2 cellular contexts compared by ENCODE assay signal in the genomic region with DNA sequence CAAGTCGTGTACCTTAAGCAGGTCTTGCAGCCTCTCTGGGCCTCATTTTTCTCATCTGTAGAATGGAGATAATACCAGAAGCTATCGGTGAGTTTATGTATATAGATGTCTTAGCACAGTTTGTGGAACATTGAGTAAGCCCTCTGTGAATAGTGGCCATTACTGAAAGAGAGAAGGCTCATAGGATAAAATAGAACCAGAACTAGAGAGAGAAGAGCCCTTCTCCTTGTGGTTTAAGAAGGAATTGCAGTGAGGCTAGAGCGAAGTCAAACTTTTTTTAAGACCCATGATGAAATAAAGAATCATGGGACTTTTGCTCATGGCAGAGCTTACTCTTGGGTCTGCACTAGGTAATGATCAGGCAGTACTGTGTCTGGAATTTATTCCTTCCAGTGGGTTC.
TF ChIP-seq lines count a peak whose summit lies in the region.

No MANE protein-coding gene starts in this region.

TF ChIP-seq in HepG2, 621 proteins besides CTCF, POLR2A, EP300 and RAD21:
- TF ChIP-seq ZNF629 (CRISPR knock-in tag; conservative IDR thresholded peaks at IDR 0.05) (peak; percentile 39; the same call in 1 of the 2 replicates), ZKSCAN5 (CRISPR knock-in tag; IDR thresholded peaks at IDR 0.05) (no peak)

TF ChIP-seq in K562, 482 proteins besides CTCF, POLR2A, EP300 and RAD21:
- TF ChIP-seq BRD4 (IDR thresholded peaks at IDR 0.05) (no peak), SMARCE1 (IDR thresholded peaks at IDR 0.05) (no peak), CHD2 (IDR thresholded peaks at IDR 0.05; ENCODE audit: low read depth, low read length) (no peak), HNRNPK (IDR thresholded peaks at IDR 0.05; ENCODE audit: low read depth, low read length, poor library complexity, severe bottlenecking) (no peak), RBM25 (IDR thresholded peaks at IDR 0.05; ENCODE audit: low read depth, low read length, severe bottlenecking) (peak; percentile 42)
